ENCODE assay signal across 8 cellular contexts in the genomic region with DNA sequence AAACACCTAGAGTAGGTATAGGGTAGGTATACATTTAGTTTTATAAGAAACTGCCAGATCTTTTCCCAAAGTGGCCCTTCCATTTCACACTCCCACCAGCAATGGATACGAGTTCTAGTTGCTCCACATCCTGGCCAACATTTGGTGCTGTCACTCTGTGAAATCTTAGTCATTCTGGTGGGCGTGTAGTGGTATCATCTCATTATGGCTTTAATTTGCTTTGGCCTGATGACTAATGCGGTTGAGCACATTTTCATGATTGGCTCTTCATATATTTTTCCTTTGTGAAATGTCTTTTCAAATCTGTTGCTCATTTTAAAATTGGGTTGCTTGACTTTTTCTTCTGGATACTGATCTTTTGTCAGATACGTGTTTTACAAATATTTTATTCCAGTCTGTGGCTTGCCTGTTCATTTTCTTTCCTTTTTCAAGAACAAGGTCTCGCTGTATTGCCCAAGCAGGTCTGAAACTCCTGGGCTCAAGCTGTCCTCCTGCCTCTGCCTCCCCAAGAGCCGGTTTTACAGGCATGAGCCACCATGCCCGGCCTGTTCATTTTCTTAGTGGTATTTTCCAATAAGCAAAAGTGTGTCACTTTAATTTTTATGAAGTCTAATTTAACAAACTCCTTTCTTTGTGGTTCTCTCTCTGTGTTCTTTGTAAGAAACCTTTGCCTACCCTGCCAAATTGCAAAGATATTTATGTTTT.
DNase-seq lines count a peak whose midpoint lies in the region; ATAC-seq and TF ChIP-seq lines count a peak whose summit lies in the region.

No MANE protein-coding gene starts in this region.

- DNase-seq in Daoy (ENCODE audit: low read depth) (peak; percentile 86), OCI-LY7 (ENCODE audit: low spot score) (peak; percentile 63), mammary epithelial cell (peak; percentile 90), prostate gland (ENCODE audit: low spot score) (no peak), NCI-H1105 treated with DMSO at 0.1 percent for 48 hours (lab: John Stamatoyannopoulos, UW) (no peak), HK-2 (ENCODE audit: unreplicated experiment) (no peak), NAMALWA (ENCODE audit: low spot score) (no peak)

- H3K9me3 ChIP-seq in OCI-LY7 (ENCODE audit: low read length) (peaks cover 24% of the 10 kb centered on the region), mammary epithelial cell (replicated peaks; ENCODE audit: insufficient read depth, low read length) (peaks cover 6% of the 10 kb centered on the region), prostate gland (no peaks in the 10 kb centered on the region)

- no peak for ATAC-seq in GM18861 (IDR thresholded peaks at IDR 0.05; ENCODE audit: unreplicated experiment)

- BruUV-seq in OCI-LY7 (replicated peaks; lab: Mats Ljungman, UMichigan), result TSS peak; percentile 43
- no TSS peak for BruUV-seq in mammary epithelial cell (replicated peaks; lab: Mats Ljungman, UMichigan)

- TF ChIP-seq POLR2A in prostate gland (IDR thresholded peaks at IDR 0.05), result no peak

- no peaks in the 10 kb centered on the region for H3K9me2 ChIP-seq in OCI-LY7 (ENCODE audit: insufficient read depth, low read length)

- H3K27me3 ChIP-seq in mammary epithelial cell (ENCODE audit: insufficient read depth, low read length) (no peaks in the 10 kb centered on the region), prostate gland (replicated peaks; ENCODE audit: insufficient read depth) (no peaks in the 10 kb centered on the region)

- in situ Hi-C loops in mammary epithelial cell (cut with MboI; ENCODE audit: low sequenced_read_pairs in 2 of 2), result no loop called here

- H3K79me2 ChIP-seq in OCI-LY7 (ENCODE audit: insufficient read depth, low read depth, low read length), result peaks cover 37% of the 10 kb centered on the region; the same call in 1 of the 2 replicates
- peaks cover 95% of the 10 kb centered on the region for H3K79me2 ChIP-seq in mammary epithelial cell (ENCODE audit: insufficient read depth, low read length)

- CTCF ChIA-PET in OCI-LY7 (lab: Charles Lee; ENCODE audit: unreplicated experiment) (interaction anchor here (1.3 kb wide), 1 partner anchor 108 kb away, joined by 3 read pairs; no protein-coding TSS in a partner anchor), mammary epithelial cell (lab: Charles Lee; ENCODE audit: low non-redundant PET) (no interaction called here)

- H4K20me1 ChIP-seq in OCI-LY7 (ENCODE audit: insufficient read depth, low read length) (no peaks in the 10 kb centered on the region), mammary epithelial cell (ENCODE audit: insufficient read depth, low read length) (peaks cover 26% of the 10 kb centered on the region)

- H3K36me3 ChIP-seq in OCI-LY7 (ENCODE audit: insufficient read depth, low read length) (peaks cover 20% of the 10 kb centered on the region), mammary epithelial cell (ENCODE audit: insufficient read depth, low read length) (peaks cover 11% of the 10 kb centered on the region), prostate gland (no peaks in the 10 kb centered on the region)

- peak overlapping the region; percentile 69; the same call in 1 of the 2 replicates for H2AFZ ChIP-seq in OCI-LY7 (ENCODE audit: low read length)
- H2AFZ ChIP-seq in mammary epithelial cell (ENCODE audit: low read depth, low read length), result no peak overlapping the region

- H3K4me2 ChIP-seq in OCI-LY7 (ENCODE audit: low read length), result peak overlapping the region; percentile 89
- H3K4me2 ChIP-seq in mammary epithelial cell (ENCODE audit: insufficient read depth, low read depth, low read length), result peak overlapping the region; percentile 9

- peak overlapping the region; percentile 23 for H3K9ac ChIP-seq in mammary epithelial cell (ENCODE audit: insufficient read depth, low read length)

- H3K4me1 ChIP-seq in OCI-LY7 (ENCODE audit: insufficient read depth, low read length, poor library complexity, severe bottlenecking) (peaks cover 71% of the 10 kb centered on the region), mammary epithelial cell (ENCODE audit: insufficient read depth, low read length) (peaks cover 50% of the 10 kb centered on the region), prostate gland (replicated peaks) (no peaks in the 10 kb centered on the region)

- intact Hi-C loops in OCI-LY7 (cut with micrococcal nuclease; ENCODE audit: unreplicated experiment) (loop anchor here (5.0 kb wide), 2 partner anchors 109 to 144 kb away; no protein-coding TSS in a partner anchor), mammary epithelial cell (cut with micrococcal nuclease) (loop anchor here (10.0 kb wide), 1 partner anchor 682 kb away; no protein-coding TSS in a partner anchor), prostate gland (cut with DNase I) (loop anchor here (5.0 kb wide), 2 partner anchors 39 to 94 kb away; no protein-coding TSS in a partner anchor)

- H3K4me3 ChIP-seq in OCI-LY7 (ENCODE audit: low read depth, low read length, poor library complexity, severe bottlenecking), result peak overlapping the region; percentile 62
- H3K4me3 ChIP-seq in mammary epithelial cell (replicated peaks in 1 of 3; ENCODE audit: insufficient read depth in 1 of 3, low read depth in 2 of 3, low read length in 3 of 3), result no peak overlapping the region
- H3K4me3 ChIP-seq in prostate gland, result no peak overlapping the region

- POLR2A ChIA-PET in OCI-LY7 (lab: Charles Lee), result interaction anchor here (0.9 to 2.2 kb wide), 4 partner anchors 10 to 161 kb away, joined by 3 to 13 read pairs (median 4); no protein-coding TSS in a partner anchor

- H3K27ac ChIP-seq in OCI-LY7 (ENCODE audit: low read depth, low read length, poor library complexity, severe bottlenecking), result peak overlapping the region; percentile 92
- H3K27ac ChIP-seq in mammary epithelial cell (ENCODE audit: insufficient read depth, low read depth, low read length), result peak overlapping the region; percentile 69
- peak overlapping the region; percentile 9 to 11 for H3K27ac ChIP-seq in prostate gland

- WGBS in mammary epithelial cell (ENCODE audit: low coverage, missing lambda C conversion rate), result 48% methylated on average over 7 of the region's 7 CpGs
- 76% methylated on average over 7 of the region's 7 CpGs for WGBS in prostate gland

- dilution Hi-C loops in mammary epithelial cell (cut with HindIII; ENCODE audit: low sequenced_read_pairs), result no loop called here

- TF ChIP-seq CTCF in OCI-LY7 (conservative IDR thresholded peaks at IDR 0.05; ENCODE audit: low read length), result 0 out of 2 replicates have a peak, but pooled peaks have one; percentile 7
- TF ChIP-seq CTCF in mammary epithelial cell (conservative IDR thresholded peaks at IDR 0.05 in 1 of 2, IDR thresholded peaks at IDR 0.05 in 1 of 2; ENCODE audit: extremely low read depth in 1 of 2, insufficient read depth in 1 of 2, low read depth in 1 of 2, low read length in 2 of 2), result no peak
- TF ChIP-seq CTCF in prostate gland (IDR thresholded peaks at IDR 0.05), result no peak

Comparison
In these comparisons a context has a peak if more than half of its experiments do, and no peak if none do; other contexts are left out.
1. DNase-seq: peak in Daoy (single experiment), OCI-LY7 (single experiment) and mammary epithelial cell (single experiment); none in prostate gland (single experiment), NCI-H1105 treated with DMSO at 0.1 percent for 48 hours (single experiment), HK-2 (single experiment) and NAMALWA (single experiment).
2. H3K27ac ChIP-seq: peak in every context shown above with its lines; median percentile 92 in OCI-LY7; 69 in mammary epithelial cell; 10 in prostate gland.